Comparison of ENCODE assay signal across 37 cellular contexts in the genomic region with DNA sequence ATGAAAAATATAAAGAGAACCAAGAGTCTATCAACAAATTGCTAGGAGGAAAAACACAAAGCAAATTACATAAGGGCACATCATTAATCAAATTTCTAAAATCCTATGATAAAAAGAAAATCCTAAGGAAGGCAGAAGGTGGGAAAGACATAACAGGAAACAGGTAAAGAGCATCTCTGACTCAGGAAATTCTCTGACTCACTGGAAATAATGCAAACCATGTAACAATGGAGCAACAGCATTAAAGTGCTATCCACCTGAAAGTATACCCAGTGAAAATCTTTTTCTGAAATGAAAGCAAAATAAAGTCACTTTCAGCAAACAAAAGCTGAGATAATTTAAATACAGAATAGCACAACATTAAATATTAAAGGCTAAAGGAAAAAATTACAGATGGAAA. TPM values are rescaled to one million over a fixed set of nuclear protein-coding genes. Genes with fewer than 3 reads are reported as not detected.
"Had no signal": no experiment of that assay in that cellular context is flagged by ENCODE, and none has a peak within 500 bp of the region (broad histone marks: within the 10 kb centered on the region; RNA-seq: fewer than 3 reads in every experiment).

No MANE protein-coding gene starts in this region.

- H3K9me3 ChIP-seq: adrenal gland, body of pancreas, breast epithelium had no signal

- H3K27ac ChIP-seq: adrenal gland, body of pancreas, brain microvascular endothelial cell, breast epithelium, cardiac muscle cell, VCaP had no signal

- H3K36me3 ChIP-seq: adrenal gland, brain microvascular endothelial cell, breast epithelium, cardiac muscle cell had no signal

- H3K4me1 ChIP-seq: adrenal gland, body of pancreas, breast epithelium had no signal

- ATAC-seq: activated CD8-positive, alpha-beta T cell treated with anti-CD3 and anti-CD28 coated beads for 36 hours; activated naive CD4-positive, alpha-beta T cell treated with anti-CD3 and anti-CD28 coated beads, Interleukin-2, amount 50 U/mL, for 72 hours; activated T-cell treated with anti-CD3 and anti-CD28 coated beads, Interleukin-2, amount 50 U/mL, for 4 hours; activated T-cell treated with anti-CD3 and anti-CD28 coated beads, Interleukin-2, amount 50 U/mL, for 72 hours; activated T-helper 17 cell treated with anti-CD3 and anti-CD28 coated beads, Interleukin-2, amount 50 U/mL, for 72 hours; body of pancreas had no signal

- H3K4me3 ChIP-seq: adrenal gland, body of pancreas, breast epithelium, cardiac muscle cell had no signal

- H3K27me3 ChIP-seq: adrenal gland, body of pancreas, brain microvascular endothelial cell had no signal

- FAIRE-seq: astrocyte, TTC549 had no signal

- DNase-seq: activated B cell treated with CpG ODN at 0.5 μM for 24 hours; activated CD4-positive, alpha-beta memory T cell treated with anti-CD3 and anti-CD28 coated beads for 36 hours; activated CD4-positive, alpha-beta T cell treated with anti-CD3 and anti-CD28 coated beads for 4 hours; activated CD4-positive, alpha-beta T cell treated with anti-CD3 and anti-CD28 coated beads, Interleukin-2, amount 10 ng/mL, durations not matched to agents 24 days and 14 days; activated CD4-positive, alpha-beta T cell treated with anti-CD3 and anti-CD28 coated beads, Interleukin-2, amount 50 U/mL, for 1 hour; activated CD4-positive, alpha-beta T cell treated with anti-CD3 and anti-CD28 coated beads, Interleukin-2, amount 50 U/mL, for 4 hours; activated CD4-positive, CD25-positive, alpha-beta regulatory T cell treated with anti-CD3 and anti-CD28 coated beads, Interleukin-2, amount 50 U/mL, for 72 hours; activated CD8-positive, alpha-beta memory T cell treated with anti-CD3 and anti-CD28 coated beads, Interleukin-2, amount 50 U/mL, for 4 hours; activated CD8-positive, alpha-beta T cell treated with anti-CD3 and anti-CD28 coated beads for 36 hours; activated effector memory CD4-positive, alpha-beta T cell treated with anti-CD3 and anti-CD28 coated beads, Interleukin-2, amount 50 U/mL, for 16 hours; activated gamma-delta T cell treated with Interleukin-2 at 50 U/mL for 16 hours; activated naive CD4-positive, alpha-beta T cell; activated naive CD4-positive, alpha-beta T cell treated with anti-CD3 and anti-CD28 coated beads for 36 hours; activated naive CD4-positive, alpha-beta T cell treated with anti-CD3 and anti-CD28 coated beads, Interleukin-2, amount 50 U/mL, for 16 hours; activated naive CD8-positive, alpha-beta T cell treated with anti-CD3 and anti-CD28 coated beads for 36 hours; activated T-cell treated with anti-CD3 and anti-CD28 coated beads for 4 hours; activated T-cell treated with anti-CD3 and anti-CD28 coated beads, Interleukin-2, amount 50 U/mL, for 1 hour; activated T-cell treated with anti-CD3 and anti-CD28 coated beads, Interleukin-2, amount 50 U/mL, for 4 hours; activated T-cell treated with anti-CD3 and anti-CD28 coated beads, Interleukin-2, amount 50 U/mL, for 72 hours; adrenal gland; amniotic stem cell; aorta; body of pancreas; brain microvascular endothelial cell; caudate nucleus; T-helper 1 cell; T-helper 2 cell; T-helper 9 cell had no signal

RNA-seq across cellular contexts. Expression of a gene that starts 10.9 kb away (rescaled TPM):
- total RNA-seq: activated B cell treated with CpG ODN at 0.5 μM for 24 hours; activated CD4-positive, alpha-beta memory T cell treated with anti-CD3 and anti-CD28 coated beads for 36 hours; activated CD4-positive, alpha-beta T cell treated with anti-CD3 and anti-CD28 coated beads, Interleukin-2, amount 10 ng/mL, durations not matched to agents 24 days and 14 days; activated CD8-positive, alpha-beta memory T cell treated with anti-CD3 and anti-CD28 coated beads for 36 hours; activated CD8-positive, alpha-beta T cell treated with anti-CD3 and anti-CD28 coated beads for 36 hours; activated naive CD4-positive, alpha-beta T cell treated with anti-CD3 and anti-CD28 coated beads for 36 hours; activated naive CD8-positive, alpha-beta T cell treated with anti-CD3 and anti-CD28 coated beads for 36 hours; activated T-cell treated with anti-CD3 and anti-CD28 coated beads, Interleukin-2, amount 50 U/mL, for 4 hours; activated T-helper 1 cell treated with anti-CD3 and anti-CD28 coated beads, Interleukin-12 subunit alpha, Interleukin-12 subunit beta, Interleukin-2, Interleukin-4 antibody, amounts not matched to agents 30 ng/mL and 10 ng/mL and 1 ng/mL, durations not matched to agents 14 hours and 24 hours and 36 hours; activated T-helper 17 cell treated with anti-CD3 and anti-CD28 coated beads, Interleukin-2, amount 50 U/mL, for 72 hours had no signal
- polyA plus RNA-seq: aorta had no signal
